In genomic region chr16:30054451-30054850, GRCh38 we compare ENCODE assay signal across 11 cellular contexts. TPM values are rescaled to one million over a fixed set of nuclear protein-coding genes. Genes with fewer than 3 reads are reported as not detected.
A peak's percentile ranks its signal among the peaks of the same experiment; 100 is the strongest.
DNase-seq lines count a peak whose midpoint lies in the region; ATAC-seq and TF ChIP-seq lines count a peak whose summit lies in the region.
"Had no signal": no experiment of that assay in that cellular context is flagged by ENCODE, and none has a peak within 500 bp of the region (broad histone marks: within the 10 kb centered on the region; RNA-seq: fewer than 3 reads in every experiment).

No MANE protein-coding gene starts in this region.

- intact Hi-C loops in lower lobe of right lung (cut with DNase I) = no loop called here

- no peaks in the 10 kb centered on the region for H3K27me3 Mint-ChIP-seq in activated naive CD8-positive, alpha-beta T cell treated with anti-CD3 and anti-CD28 coated beads, Interleukin-2, amount 10 ng/mL, durations not matched to agents 7 days and 5 days
- H3K27me3 Mint-ChIP-seq in activated naive CD8-positive, alpha-beta T cell treated with anti-CD3 and anti-CD28 coated beads, Interleukin-2, amount 50 U/mL, for 24 hours = peaks cover 5% of the 10 kb centered on the region
- no peaks in the 10 kb centered on the region for H3K27me3 Mint-ChIP-seq in type B pancreatic cell

- no peak overlapping the region for H3K27ac Mint-ChIP-seq in activated naive CD8-positive, alpha-beta T cell treated with anti-CD3 and anti-CD28 coated beads, Interleukin-2, amount 10 ng/mL, durations not matched to agents 7 days and 5 days
- no peak overlapping the region for H3K27ac Mint-ChIP-seq in activated naive CD8-positive, alpha-beta T cell treated with anti-CD3 and anti-CD28 coated beads, Interleukin-2, amount 50 U/mL, for 24 hours
- no peak overlapping the region for H3K27ac Mint-ChIP-seq in type B pancreatic cell

- H3K9me3 ChIP-seq in RWPE2 (ENCODE audit: severe bottlenecking) (no peaks in the 10 kb centered on the region), fibroblast of lung (ENCODE audit: control insufficient read depth, insufficient read depth, low read depth, low read length) (no peaks in the 10 kb centered on the region), lower lobe of right lung (no peaks in the 10 kb centered on the region)

- H3K27me3 ChIP-seq in RWPE2 (ENCODE audit: insufficient read depth, poor library complexity, severe bottlenecking) (no peaks in the 10 kb centered on the region), fibroblast of lung (ENCODE audit: control insufficient read depth, insufficient read depth, low read length) (no peaks in the 10 kb centered on the region), lower lobe of right lung (ENCODE audit: low read depth) (no peaks in the 10 kb centered on the region)

- POLR2A ChIA-PET in activated naive CD8-positive, alpha-beta T cell treated with anti-CD3 and anti-CD28 coated beads, Interleukin-2, amount 10 ng/mL, durations not matched to agents 7 days and 5 days (lab: Charles Lee) = interaction anchor here (0.5 to 2.0 kb wide), 6 partner anchors 12 to 381 kb away, joined by 3 to 13 read pairs (median 4); partner anchors contain the start of genes ALDOA, CORO1A, KCTD13 and PPP4C

- TF ChIP-seq CTCF in RWPE2 (IDR thresholded peaks at IDR 0.05; ENCODE audit: poor library complexity, severe bottlenecking) (no peak), fibroblast of lung (conservative IDR thresholded peaks at IDR 0.05 in 1 of 2, IDR thresholded peaks at IDR 0.05 in 1 of 2; ENCODE audit: low read depth in 1 of 2, low read length in 2 of 2) (no peak), type B pancreatic cell (conservative IDR thresholded peaks at IDR 0.05) (no peak), lower lobe of right lung (IDR thresholded peaks at IDR 0.05) (no peak)

- peaks cover 21% of the 10 kb centered on the region for H3K4me1 Mint-ChIP-seq in activated naive CD8-positive, alpha-beta T cell treated with anti-CD3 and anti-CD28 coated beads, Interleukin-2, amount 10 ng/mL, durations not matched to agents 7 days and 5 days
- peaks cover 21% of the 10 kb centered on the region for H3K4me1 Mint-ChIP-seq in activated naive CD8-positive, alpha-beta T cell treated with anti-CD3 and anti-CD28 coated beads, Interleukin-2, amount 50 U/mL, for 24 hours
- peaks cover 22% of the 10 kb centered on the region for H3K4me1 Mint-ChIP-seq in type B pancreatic cell (ENCODE audit: unreplicated experiment)

- no peaks in the 10 kb centered on the region for H4K20me1 ChIP-seq in fibroblast of lung (ENCODE audit: control insufficient read depth, extremely low read depth, insufficient read depth, low read length)

- no peak for DNase-seq in activated naive CD8-positive, alpha-beta T cell treated with anti-CD3 and anti-CD28 coated beads, Interleukin-2, amount 10 ng/mL, durations not matched to agents 7 days and 5 days
- DNase-seq in activated naive CD8-positive, alpha-beta T cell treated with anti-CD3 and anti-CD28 coated beads, Interleukin-2, amount 50 U/mL, for 24 hours = no peak
- no peak for DNase-seq in RWPE2 (ENCODE audit: low spot score)
- DNase-seq in fibroblast of lung (ENCODE audit: low read depth in 2 of 2) = no peak
- no peak for DNase-seq in type B pancreatic cell (ENCODE audit: extremely low spot score, unreplicated experiment)
- no peak for DNase-seq in NCI-H526 treated with DMSO at 0.1 percent for 48 hours (lab: John Stamatoyannopoulos, UW)
- DNase-seq in lower lobe of right lung = no peak
- DNase-seq: NCI-H1694 had no signal

- H3K36me3 Mint-ChIP-seq in activated naive CD8-positive, alpha-beta T cell treated with anti-CD3 and anti-CD28 coated beads, Interleukin-2, amount 10 ng/mL, durations not matched to agents 7 days and 5 days = peaks cover 10% of the 10 kb centered on the region
- no peaks in the 10 kb centered on the region for H3K36me3 Mint-ChIP-seq in activated naive CD8-positive, alpha-beta T cell treated with anti-CD3 and anti-CD28 coated beads, Interleukin-2, amount 50 U/mL, for 24 hours (ENCODE audit: low read depth)
- no peaks in the 10 kb centered on the region for H3K36me3 Mint-ChIP-seq in type B pancreatic cell

- peak overlapping the region; percentile 25 for H3K4me2 ChIP-seq in fibroblast of lung (ENCODE audit: extremely low read depth, insufficient read depth, low read length)

- H3K9me3 Mint-ChIP-seq in activated naive CD8-positive, alpha-beta T cell treated with anti-CD3 and anti-CD28 coated beads, Interleukin-2, amount 10 ng/mL, durations not matched to agents 7 days and 5 days = no peaks in the 10 kb centered on the region
- no peaks in the 10 kb centered on the region for H3K9me3 Mint-ChIP-seq in activated naive CD8-positive, alpha-beta T cell treated with anti-CD3 and anti-CD28 coated beads, Interleukin-2, amount 50 U/mL, for 24 hours
- no peaks in the 10 kb centered on the region for H3K9me3 Mint-ChIP-seq in type B pancreatic cell

- no peak overlapping the region for H3K9ac ChIP-seq in fibroblast of lung (ENCODE audit: insufficient read depth, low read length)

- H3K27ac ChIP-seq in RWPE2 (ENCODE audit: poor library complexity, severe bottlenecking) (peak overlapping the region; percentile 80), fibroblast of lung (ENCODE audit: insufficient read depth, low read length) (no peak overlapping the region), lower lobe of right lung (no peak overlapping the region)

- peak overlapping the region; percentile 42 for H3K4me3 Mint-ChIP-seq in activated naive CD8-positive, alpha-beta T cell treated with anti-CD3 and anti-CD28 coated beads, Interleukin-2, amount 10 ng/mL, durations not matched to agents 7 days and 5 days
- no peak overlapping the region for H3K4me3 Mint-ChIP-seq in activated naive CD8-positive, alpha-beta T cell treated with anti-CD3 and anti-CD28 coated beads, Interleukin-2, amount 50 U/mL, for 24 hours
- H3K4me3 Mint-ChIP-seq in type B pancreatic cell = peak overlapping the region; percentile 82

- H3K4me1 ChIP-seq in RWPE2 (ENCODE audit: insufficient read depth, poor library complexity, severe bottlenecking) (peaks cover 19% of the 10 kb centered on the region), fibroblast of lung (ENCODE audit: control insufficient read depth, extremely low read depth, insufficient read depth, low read length) (peaks cover 5% of the 10 kb centered on the region), lower lobe of right lung (peaks cover 15% of the 10 kb centered on the region)

- no peak overlapping the region for H2AFZ ChIP-seq in fibroblast of lung (ENCODE audit: low read length)

- H3K79me2 ChIP-seq in fibroblast of lung (ENCODE audit: control insufficient read depth, insufficient read depth, low read length) = peaks cover 3% of the 10 kb centered on the region

- no peak overlapping the region for H3K4me3 ChIP-seq in RWPE2 (ENCODE audit: severe bottlenecking)
- H3K4me3 ChIP-seq in fibroblast of lung (replicated peaks in 1 of 4; ENCODE audit: control extremely low read depth in 1 of 4, insufficient read depth in 1 of 4, low read depth in 3 of 4, low read length in 4 of 4) = no peak overlapping the region
- no peak overlapping the region for H3K4me3 ChIP-seq in lower lobe of right lung

- ATAC-seq in activated naive CD8-positive, alpha-beta T cell treated with anti-CD3 and anti-CD28 coated beads, Interleukin-2, amount 10 ng/mL, durations not matched to agents 7 days and 5 days (ENCODE audit: low read depth) = no peak
- no peak for ATAC-seq in activated naive CD8-positive, alpha-beta T cell treated with anti-CD3 and anti-CD28 coated beads, Interleukin-2, amount 50 U/mL, for 24 hours
- no peak for ATAC-seq in RWPE2 (ENCODE audit: low read depth)
- ATAC-seq in HG02623 (IDR thresholded peaks at IDR 0.05; ENCODE audit: unreplicated experiment) = no peak
- ATAC-seq in lower lobe of right lung = no peak

- H3K36me3 ChIP-seq in RWPE2 (ENCODE audit: low read depth) (peaks cover 22% of the 10 kb centered on the region), fibroblast of lung (ENCODE audit: control insufficient read depth, insufficient read depth, low read length) (peaks cover 2% of the 10 kb centered on the region), lower lobe of right lung (no peaks in the 10 kb centered on the region)

RNA-seq across cellular contexts. Expression of gene ALDOA, which starts 11.1 kb away (rescaled TPM):
- total RNA-seq in activated naive CD8-positive, alpha-beta T cell treated with anti-CD3 and anti-CD28 coated beads, Interleukin-2, amount 10 ng/mL, durations not matched to agents 7 days and 5 days = 1,000 to 10,000 TPM; 1,486 to 1,632 TPM
- total RNA-seq in fibroblast of lung (461 and 474 TPM in 2 replicates), type B pancreatic cell (ENCODE audit: low replicate concordance) (620 and 1,017 TPM in 2 replicates), lower lobe of right lung (733 TPM)
- 1,015 and 1,066 TPM in 2 replicates for polyA plus RNA-seq in fibroblast of lung
- polyA plus RNA-seq in fibroblast of lung (2012) = 1,704 and 1,856 TPM in 2 replicates
- 3,082 and 4,109 TPM in 2 replicates for polyA minus RNA-seq in fibroblast of lung (ENCODE audit: low replicate concordance)

RNA-seq across cellular contexts. Expression of gene PPP4C, which starts 21.3 kb away (rescaled TPM):
- total RNA-seq in activated naive CD8-positive, alpha-beta T cell treated with anti-CD3 and anti-CD28 coated beads, Interleukin-2, amount 10 ng/mL, durations not matched to agents 7 days and 5 days = 100 to 1,000 TPM; 123 to 133 TPM
- total RNA-seq in fibroblast of lung = 134 and 147 TPM in 2 replicates
- polyA plus RNA-seq in fibroblast of lung = 116 and 161 TPM in 2 replicates
- polyA plus RNA-seq in fibroblast of lung (2012) = 110 and 164 TPM in 2 replicates
- 526 and 648 TPM in 2 replicates for polyA minus RNA-seq in fibroblast of lung (ENCODE audit: low replicate concordance)
- total RNA-seq in type B pancreatic cell (ENCODE audit: low replicate concordance) = 128 and 155 TPM in 2 replicates
- total RNA-seq in lower lobe of right lung = 68.9 TPM

RNA-seq across cellular contexts. Expression of gene TLCD3B, which starts 23.4 kb away (rescaled TPM):
- total RNA-seq in activated naive CD8-positive, alpha-beta T cell treated with anti-CD3 and anti-CD28 coated beads, Interleukin-2, amount 10 ng/mL, durations not matched to agents 7 days and 5 days = 1 to 10 TPM; 3.9 to 5.5 TPM
- total RNA-seq in fibroblast of lung (not detected in 2 replicates), type B pancreatic cell (ENCODE audit: low replicate concordance) (0.31 and 2.1 TPM in 2 replicates), lower lobe of right lung (not detected)
- 0.11 TPM in 1 of 2 replicates, not detected in the other for polyA plus RNA-seq in fibroblast of lung
- polyA plus RNA-seq in fibroblast of lung (2012) = 0.12 TPM in 1 of 2 replicates, not detected in the other
- polyA minus RNA-seq in fibroblast of lung (ENCODE audit: low replicate concordance) = not detected in 2 replicates

RNA-seq across cellular contexts. Expression of gene C16orf92, which starts 31.5 kb away (rescaled TPM):
- not detected for total RNA-seq in activated naive CD8-positive, alpha-beta T cell treated with anti-CD3 and anti-CD28 coated beads, Interleukin-2, amount 10 ng/mL, durations not matched to agents 7 days and 5 days
- not detected in 2 replicates for total RNA-seq in fibroblast of lung
- polyA plus RNA-seq in fibroblast of lung = not detected in 2 replicates
- polyA plus RNA-seq in fibroblast of lung (2012) = not detected in 2 replicates
- polyA minus RNA-seq in fibroblast of lung (ENCODE audit: low replicate concordance) = not detected in 2 replicates
- not detected in 2 replicates for total RNA-seq in type B pancreatic cell (ENCODE audit: low replicate concordance)
- total RNA-seq in lower lobe of right lung = not detected
- total RNA-seq: HT-29, myocyte had no signal

RNA-seq across cellular contexts. Expression of gene TBX6, which starts 37.3 kb away (rescaled TPM):
- 1 to 10 TPM; 2.4 to 3.0 TPM for total RNA-seq in activated naive CD8-positive, alpha-beta T cell treated with anti-CD3 and anti-CD28 coated beads, Interleukin-2, amount 10 ng/mL, durations not matched to agents 7 days and 5 days
- total RNA-seq in fibroblast of lung (0.26 and 0.33 TPM in 2 replicates), type B pancreatic cell (ENCODE audit: low replicate concordance) (1.6 TPM in 2 replicates), lower lobe of right lung (1.6 TPM)
- not detected in 2 replicates for polyA plus RNA-seq in fibroblast of lung
- 0.06 and 0.12 TPM in 2 replicates for polyA plus RNA-seq in fibroblast of lung (2012)
- not detected in 2 replicates for polyA minus RNA-seq in fibroblast of lung (ENCODE audit: low replicate concordance)
